Comparison of ENCODE assay signal across 8 cellular contexts in the genomic region with DNA sequence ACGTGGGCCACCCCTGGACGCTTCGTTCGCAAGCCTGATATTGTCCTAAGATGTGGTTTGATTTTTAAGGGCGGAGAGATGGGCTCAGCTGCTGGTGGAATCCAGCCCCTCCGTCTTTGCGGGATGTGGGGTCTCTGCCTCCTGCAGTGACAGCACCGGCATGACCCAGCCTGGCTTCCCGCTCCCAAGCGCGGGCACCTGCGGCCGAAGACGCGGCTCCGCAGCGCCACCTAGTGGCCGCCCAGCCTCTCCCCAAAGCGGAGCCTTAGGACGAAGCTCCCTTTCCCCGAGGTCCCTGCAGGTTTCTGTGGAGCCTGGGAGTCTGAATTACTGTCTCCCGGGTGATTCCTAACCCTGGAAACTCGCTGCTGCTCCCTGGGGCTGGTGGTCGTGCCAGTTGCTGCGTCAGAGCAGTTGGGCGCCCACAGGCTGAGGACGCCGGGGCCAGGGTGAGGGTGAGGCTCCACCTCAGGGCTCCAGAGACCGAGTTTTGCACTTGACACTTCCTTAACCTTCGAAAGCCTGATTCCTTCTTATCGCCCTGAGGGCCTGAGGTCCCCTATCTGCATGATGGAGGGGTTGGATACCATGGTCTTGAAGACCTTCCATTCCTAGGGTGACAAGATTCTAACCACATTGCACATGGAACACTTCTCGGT.
DNase-seq lines count a peak whose midpoint lies in the region; ATAC-seq, FAIRE-seq and TF ChIP-seq lines count a peak whose summit lies in the region.
"Had no signal": no experiment of that assay in that cellular context is flagged by ENCODE, and none has a peak within 500 bp of the region (broad histone marks: within the 10 kb centered on the region; RNA-seq: fewer than 3 reads in every experiment).

No MANE protein-coding gene starts in this region.

- no peak overlapping the region for H3K27ac Mint-ChIP-seq in stimulated activated effector memory CD8-positive, alpha-beta T cell treated with anti-CD3 and anti-CD28 coated beads, Interleukin-12 subunit alpha, Interleukin-12 subunit beta, amount 100 ng/mL, for 72 hours

- no peak overlapping the region for H2BK15ac ChIP-seq in mesendoderm (replicated peaks; ENCODE audit: low read depth)

- no peak overlapping the region for H3K4me3 Mint-ChIP-seq in stimulated activated effector memory CD8-positive, alpha-beta T cell treated with anti-CD3 and anti-CD28 coated beads, Interleukin-12 subunit alpha, Interleukin-12 subunit beta, amount 100 ng/mL, for 72 hours

- no peak overlapping the region for H3K27ac ChIP-seq in coronary artery
- no peak overlapping the region for H3K27ac ChIP-seq in mesendoderm (ENCODE audit: low read depth, low read length)

- no peaks in the 10 kb centered on the region for H3K36me3 ChIP-seq in mesendoderm (ENCODE audit: control insufficient read depth, insufficient read depth, low read length)

- no peaks in the 10 kb centered on the region for H3K79me2 ChIP-seq in mesendoderm (ENCODE audit: control insufficient read depth, insufficient read depth, low read length)

- H3K4me2 ChIP-seq in mesendoderm (ENCODE audit: low read length), result no peak overlapping the region

- no CpG with 5 or more reads among the region's 32 CpGs for WGBS in mesendoderm (ENCODE audit: extremely low coverage, insufficient coverage, low lambda C conversion rate)

- H3K4me3 ChIP-seq in coronary artery (peak overlapping the region; percentile 45), mesendoderm (ENCODE audit: low read length) (no peak overlapping the region)

- no peaks in the 10 kb centered on the region for H3K9me3 Mint-ChIP-seq in stimulated activated effector memory CD8-positive, alpha-beta T cell treated with anti-CD3 and anti-CD28 coated beads, Interleukin-12 subunit alpha, Interleukin-12 subunit beta, amount 100 ng/mL, for 72 hours

- no peak for FAIRE-seq in H54 (lab: Jason Lieb, UNC)
- FAIRE-seq: islet of Langerhans had no signal

- no peak overlapping the region for H3K56ac ChIP-seq in mesendoderm (ENCODE audit: low read length)

- no peak overlapping the region for H3K4ac ChIP-seq in mesendoderm (ENCODE audit: low read depth, low read length)

- TF ChIP-seq POLR2A in H54 (IDR thresholded peaks at IDR 0.05; ENCODE audit: low read depth, low read length), result no peak

- H3K4me1 Mint-ChIP-seq in stimulated activated effector memory CD8-positive, alpha-beta T cell treated with anti-CD3 and anti-CD28 coated beads, Interleukin-12 subunit alpha, Interleukin-12 subunit beta, amount 100 ng/mL, for 72 hours, result no peaks in the 10 kb centered on the region

- no peak overlapping the region for H3K23ac ChIP-seq in mesendoderm (ENCODE audit: low read length)

- no peaks in the 10 kb centered on the region for H3K4me1 ChIP-seq in mesendoderm (ENCODE audit: control insufficient read depth, low read depth, low read length)

- H2BK120ac ChIP-seq in mesendoderm (ENCODE audit: low read depth, low read length), result no peak overlapping the region

- no peak overlapping the region for H2BK5ac ChIP-seq in mesendoderm (ENCODE audit: low read length)

- DNase-seq in H54 (ENCODE audit: insufficient read length, low spot score) (peak; percentile 79), NCI-H1048 (lab: John Stamatoyannopoulos, UW) (peak; percentile 15), coronary artery (ENCODE audit: low spot score) (no peak), mesendoderm (peak; percentile 58)
- DNase-seq in activated CD4-positive, alpha-beta T cell treated with anti-CD3 and anti-CD28 coated beads for 48 hours, result peak; percentile 79
- DNase-seq in stimulated activated effector memory CD8-positive, alpha-beta T cell treated with anti-CD3 and anti-CD28 coated beads, Interleukin-12 subunit alpha, Interleukin-12 subunit beta, amount 100 ng/mL, for 72 hours (ENCODE audit: low spot score in 2 of 2), result peak; percentile 45 to 66

- no peaks in the 10 kb centered on the region for H3K36me3 Mint-ChIP-seq in stimulated activated effector memory CD8-positive, alpha-beta T cell treated with anti-CD3 and anti-CD28 coated beads, Interleukin-12 subunit alpha, Interleukin-12 subunit beta, amount 100 ng/mL, for 72 hours

- peak; percentile 63 for ATAC-seq in stimulated activated effector memory CD8-positive, alpha-beta T cell treated with anti-CD3 and anti-CD28 coated beads, Interleukin-12 subunit alpha, Interleukin-12 subunit beta, amount 100 ng/mL, for 72 hours

- TF ChIP-seq CTCF in GM12873 (IDR thresholded peaks at IDR 0.05; ENCODE audit: insufficient read depth, low read depth, low read length, missing control alignments) (peak; percentile 91), coronary artery (IDR thresholded peaks at IDR 0.05) (peak; percentile 94)

- H3K9ac ChIP-seq in mesendoderm (ENCODE audit: low read length), result no peak overlapping the region

- no peak overlapping the region for H2AK5ac ChIP-seq in mesendoderm (ENCODE audit: low read length)

- H3K79me1 ChIP-seq in mesendoderm (ENCODE audit: low read length), result no peaks in the 10 kb centered on the region

- no peak overlapping the region for H4K8ac ChIP-seq in mesendoderm (ENCODE audit: low read depth, low read length)

- H4K5ac ChIP-seq in mesendoderm (ENCODE audit: low read length), result no peak overlapping the region

- no peaks in the 10 kb centered on the region for H3K27me3 ChIP-seq in mesendoderm (ENCODE audit: insufficient read depth, low read length, poor library complexity)

- H3K18ac ChIP-seq in mesendoderm (ENCODE audit: low read length), result no peak overlapping the region
